ENCODE assay signal across 1 cellular context in the genomic region with DNA sequence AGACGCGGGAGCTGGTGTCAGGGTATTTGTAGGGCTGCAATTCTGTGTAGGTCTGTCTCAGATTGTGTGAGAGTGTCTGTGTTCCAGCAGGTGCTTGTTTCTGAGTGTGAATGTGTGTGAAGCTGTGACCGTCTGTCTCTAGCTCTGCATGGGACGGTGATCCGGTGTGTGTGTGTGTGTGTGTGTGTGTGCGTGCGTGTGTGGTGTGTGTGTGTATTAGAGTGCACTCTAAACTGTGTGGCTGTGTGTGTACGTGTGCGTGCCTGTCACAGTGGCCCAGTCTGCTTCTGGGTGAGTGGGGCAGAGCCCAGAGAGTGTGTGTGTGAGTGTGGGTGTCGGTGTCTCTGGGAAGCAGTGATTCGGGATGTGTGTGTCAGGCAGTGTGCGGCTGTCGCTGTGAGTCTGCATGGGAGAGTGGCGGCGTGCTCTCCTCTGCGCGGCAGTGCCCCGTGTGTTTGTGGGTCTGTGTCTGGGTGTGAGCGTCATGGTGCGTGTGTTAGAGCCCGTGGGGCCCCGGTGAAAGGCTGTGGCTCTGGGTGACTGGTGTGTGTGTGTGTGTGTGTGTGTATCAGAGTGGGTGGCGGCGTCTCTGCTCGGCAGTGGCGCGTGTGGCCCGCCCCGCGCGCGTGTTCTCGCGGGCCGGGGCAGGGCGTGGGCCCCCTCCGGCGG.
TF ChIP-seq lines count a peak whose summit lies in the region.

No MANE protein-coding gene starts in this region.

TF ChIP-seq in HEK293, 187 proteins besides CTCF, POLR2A, EP300 and RAD21 (continued from another document and continues in another):
- TF ChIP-seq, protein P1, sequence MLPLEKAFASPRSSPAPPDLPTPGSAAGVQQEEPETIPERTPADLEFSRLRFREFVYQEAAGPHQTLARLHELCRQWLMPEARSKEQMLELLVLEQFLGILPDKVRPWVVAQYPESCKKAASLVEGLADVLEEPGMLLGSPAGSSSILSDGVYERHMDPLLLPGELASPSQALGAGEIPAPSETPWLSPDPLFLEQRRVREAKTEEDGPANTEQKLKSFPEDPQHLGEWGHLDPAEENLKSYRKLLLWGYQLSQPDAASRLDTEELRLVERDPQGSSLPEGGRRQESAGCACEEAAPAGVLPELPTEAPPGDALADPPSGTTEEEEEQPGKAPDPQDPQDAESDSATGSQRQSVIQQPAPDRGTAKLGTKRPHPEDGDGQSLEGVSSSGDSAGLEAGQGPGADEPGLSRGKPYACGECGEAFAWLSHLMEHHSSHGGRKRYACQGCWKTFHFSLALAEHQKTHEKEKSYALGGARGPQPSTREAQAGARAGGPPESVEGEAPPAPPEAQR (tag by site-specific recombination; IDR thresholded peaks at IDR 0.05) = no peak
- peak; percentile 86; the same call in 1 of the 2 replicates for TF ChIP-seq ZBTB7A (tag by site-specific recombination; IDR thresholded peaks at IDR 0.05; ENCODE audit: low read depth)
- no peak for TF ChIP-seq ZSCAN30 (tag by site-specific recombination; IDR thresholded peaks at IDR 0.05)
- no peak for TF ChIP-seq ZNF645 (tag by site-specific recombination; IDR thresholded peaks at IDR 0.05)
- peak; percentile 61; the same call in 1 of the 2 replicates for TF ChIP-seq ZFP69B (tag by site-specific recombination; IDR thresholded peaks at IDR 0.05)
- no peak for TF ChIP-seq OSR2 (tag by site-specific recombination; IDR thresholded peaks at IDR 0.05)
- no peak; the same call in 1 of the 2 replicates for TF ChIP-seq RBAK (tag by site-specific recombination; IDR thresholded peaks at IDR 0.05)
- 0 out of 2 replicates have a peak, but pooled peaks have one; percentile 48 for TF ChIP-seq ZNF391 (tag by site-specific recombination; IDR thresholded peaks at IDR 0.05; ENCODE audit: borderline replicate concordance, low read depth)
- TF ChIP-seq, protein P2, sequence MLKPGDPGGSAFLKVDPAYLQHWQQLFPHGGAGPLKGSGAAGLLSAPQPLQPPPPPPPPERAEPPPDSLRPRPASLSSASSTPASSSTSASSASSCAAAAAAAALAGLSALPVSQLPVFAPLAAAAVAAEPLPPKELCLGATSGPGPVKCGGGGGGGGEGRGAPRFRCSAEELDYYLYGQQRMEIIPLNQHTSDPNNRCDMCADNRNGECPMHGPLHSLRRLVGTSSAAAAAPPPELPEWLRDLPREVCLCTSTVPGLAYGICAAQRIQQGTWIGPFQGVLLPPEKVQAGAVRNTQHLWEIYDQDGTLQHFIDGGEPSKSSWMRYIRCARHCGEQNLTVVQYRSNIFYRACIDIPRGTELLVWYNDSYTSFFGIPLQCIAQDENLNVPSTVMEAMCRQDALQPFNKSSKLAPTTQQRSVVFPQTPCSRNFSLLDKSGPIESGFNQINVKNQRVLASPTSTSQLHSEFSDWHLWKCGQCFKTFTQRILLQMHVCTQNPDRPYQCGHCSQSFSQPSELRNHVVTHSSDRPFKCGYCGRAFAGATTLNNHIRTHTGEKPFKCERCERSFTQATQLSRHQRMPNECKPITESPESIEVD (tag by site-specific recombination; IDR thresholded peaks at IDR 0.05) = no peak
- TF ChIP-seq, protein P3, sequence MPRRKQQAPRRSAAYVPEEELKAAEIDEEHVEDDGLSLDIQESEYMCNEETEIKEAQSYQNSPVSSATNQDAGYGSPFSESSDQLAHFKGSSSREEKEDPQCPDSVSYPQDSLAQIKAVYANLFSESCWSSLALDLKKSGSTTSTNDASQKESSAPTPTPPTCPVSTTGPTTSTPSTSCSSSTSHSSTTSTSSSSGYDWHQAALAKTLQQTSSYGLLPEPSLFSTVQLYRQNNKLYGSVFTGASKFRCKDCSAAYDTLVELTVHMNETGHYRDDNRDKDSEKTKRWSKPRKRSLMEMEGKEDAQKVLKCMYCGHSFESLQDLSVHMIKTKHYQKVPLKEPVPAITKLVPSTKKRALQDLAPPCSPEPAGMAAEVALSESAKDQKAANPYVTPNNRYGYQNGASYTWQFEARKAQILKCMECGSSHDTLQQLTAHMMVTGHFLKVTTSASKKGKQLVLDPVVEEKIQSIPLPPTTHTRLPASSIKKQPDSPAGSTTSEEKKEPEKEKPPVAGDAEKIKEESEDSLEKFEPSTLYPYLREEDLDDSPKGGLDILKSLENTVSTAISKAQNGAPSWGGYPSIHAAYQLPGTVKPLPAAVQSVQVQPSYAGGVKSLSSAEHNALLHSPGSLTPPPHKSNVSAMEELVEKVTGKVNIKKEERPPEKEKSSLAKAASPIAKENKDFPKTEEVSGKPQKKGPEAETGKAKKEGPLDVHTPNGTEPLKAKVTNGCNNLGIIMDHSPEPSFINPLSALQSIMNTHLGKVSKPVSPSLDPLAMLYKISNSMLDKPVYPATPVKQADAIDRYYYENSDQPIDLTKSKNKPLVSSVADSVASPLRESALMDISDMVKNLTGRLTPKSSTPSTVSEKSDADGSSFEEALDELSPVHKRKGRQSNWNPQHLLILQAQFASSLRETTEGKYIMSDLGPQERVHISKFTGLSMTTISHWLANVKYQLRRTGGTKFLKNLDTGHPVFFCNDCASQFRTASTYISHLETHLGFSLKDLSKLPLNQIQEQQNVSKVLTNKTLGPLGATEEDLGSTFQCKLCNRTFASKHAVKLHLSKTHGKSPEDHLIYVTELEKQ (tag by site-specific recombination; IDR thresholded peaks at IDR 0.05; ENCODE audit: borderline replicate concordance) = no peak; the same call in 1 of the 2 replicates
- TF ChIP-seq ZNF510 (tag by site-specific recombination; IDR thresholded peaks at IDR 0.05; ENCODE audit: insufficient replicate concordance) = no peak
- TF ChIP-seq ZBTB20 (tag by site-specific recombination; IDR thresholded peaks at IDR 0.05) = peak; percentile 88
- TF ChIP-seq TRIM28 (IDR thresholded peaks at IDR 0.05; ENCODE audit: borderline replicate concordance, low read length) = no peak
- TF ChIP-seq ELK4 (IDR thresholded peaks at IDR 0.05; ENCODE audit: borderline replicate concordance, low read depth, low read length) = no peak
- TF ChIP-seq ZNF132 (tag by site-specific recombination; IDR thresholded peaks at IDR 0.05; ENCODE audit: borderline replicate concordance) = no peak
- TF ChIP-seq ZNF426 (tag by site-specific recombination; IDR thresholded peaks at IDR 0.05) = no peak
- TF ChIP-seq BCL6B (tag by site-specific recombination; IDR thresholded peaks at IDR 0.05) = no peak
- TF ChIP-seq, protein P4, sequence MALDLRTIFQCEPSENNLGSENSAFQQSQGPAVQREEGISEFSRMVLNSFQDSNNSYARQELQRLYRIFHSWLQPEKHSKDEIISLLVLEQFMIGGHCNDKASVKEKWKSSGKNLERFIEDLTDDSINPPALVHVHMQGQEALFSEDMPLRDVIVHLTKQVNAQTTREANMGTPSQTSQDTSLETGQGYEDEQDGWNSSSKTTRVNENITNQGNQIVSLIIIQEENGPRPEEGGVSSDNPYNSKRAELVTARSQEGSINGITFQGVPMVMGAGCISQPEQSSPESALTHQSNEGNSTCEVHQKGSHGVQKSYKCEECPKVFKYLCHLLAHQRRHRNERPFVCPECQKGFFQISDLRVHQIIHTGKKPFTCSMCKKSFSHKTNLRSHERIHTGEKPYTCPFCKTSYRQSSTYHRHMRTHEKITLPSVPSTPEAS (tag by site-specific recombination; IDR thresholded peaks at IDR 0.05) = peak; percentile 96
- peak; percentile 97 for TF ChIP-seq ZNF777 (tag by site-specific recombination; IDR thresholded peaks at IDR 0.05; ENCODE audit: borderline replicate concordance)
- TF ChIP-seq, protein P5, sequence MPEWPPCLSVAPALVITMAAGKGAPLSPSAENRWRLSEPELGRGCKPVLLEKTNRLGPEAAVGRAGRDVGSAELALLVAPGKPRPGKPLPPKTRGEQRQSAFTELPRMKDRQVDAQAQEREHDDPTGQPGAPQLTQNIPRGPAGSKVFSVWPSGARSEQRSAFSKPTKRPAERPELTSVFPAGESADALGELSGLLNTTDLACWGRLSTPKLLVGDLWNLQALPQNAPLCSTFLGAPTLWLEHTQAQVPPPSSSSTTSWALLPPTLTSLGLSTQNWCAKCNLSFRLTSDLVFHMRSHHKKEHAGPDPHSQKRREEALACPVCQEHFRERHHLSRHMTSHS (tag by site-specific recombination; IDR thresholded peaks at IDR 0.05) = no peak
- TF ChIP-seq, protein P6, sequence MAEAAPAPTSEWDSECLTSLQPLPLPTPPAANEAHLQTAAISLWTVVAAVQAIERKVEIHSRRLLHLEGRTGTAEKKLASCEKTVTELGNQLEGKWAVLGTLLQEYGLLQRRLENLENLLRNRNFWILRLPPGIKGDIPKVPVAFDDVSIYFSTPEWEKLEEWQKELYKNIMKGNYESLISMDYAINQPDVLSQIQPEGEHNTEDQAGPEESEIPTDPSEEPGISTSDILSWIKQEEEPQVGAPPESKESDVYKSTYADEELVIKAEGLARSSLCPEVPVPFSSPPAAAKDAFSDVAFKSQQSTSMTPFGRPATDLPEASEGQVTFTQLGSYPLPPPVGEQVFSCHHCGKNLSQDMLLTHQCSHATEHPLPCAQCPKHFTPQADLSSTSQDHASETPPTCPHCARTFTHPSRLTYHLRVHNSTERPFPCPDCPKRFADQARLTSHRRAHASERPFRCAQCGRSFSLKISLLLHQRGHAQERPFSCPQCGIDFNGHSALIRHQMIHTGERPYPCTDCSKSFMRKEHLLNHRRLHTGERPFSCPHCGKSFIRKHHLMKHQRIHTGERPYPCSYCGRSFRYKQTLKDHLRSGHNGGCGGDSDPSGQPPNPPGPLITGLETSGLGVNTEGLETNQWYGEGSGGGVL (tag by site-specific recombination; IDR thresholded peaks at IDR 0.05) = peak; percentile 54
- TF ChIP-seq, protein P7, sequence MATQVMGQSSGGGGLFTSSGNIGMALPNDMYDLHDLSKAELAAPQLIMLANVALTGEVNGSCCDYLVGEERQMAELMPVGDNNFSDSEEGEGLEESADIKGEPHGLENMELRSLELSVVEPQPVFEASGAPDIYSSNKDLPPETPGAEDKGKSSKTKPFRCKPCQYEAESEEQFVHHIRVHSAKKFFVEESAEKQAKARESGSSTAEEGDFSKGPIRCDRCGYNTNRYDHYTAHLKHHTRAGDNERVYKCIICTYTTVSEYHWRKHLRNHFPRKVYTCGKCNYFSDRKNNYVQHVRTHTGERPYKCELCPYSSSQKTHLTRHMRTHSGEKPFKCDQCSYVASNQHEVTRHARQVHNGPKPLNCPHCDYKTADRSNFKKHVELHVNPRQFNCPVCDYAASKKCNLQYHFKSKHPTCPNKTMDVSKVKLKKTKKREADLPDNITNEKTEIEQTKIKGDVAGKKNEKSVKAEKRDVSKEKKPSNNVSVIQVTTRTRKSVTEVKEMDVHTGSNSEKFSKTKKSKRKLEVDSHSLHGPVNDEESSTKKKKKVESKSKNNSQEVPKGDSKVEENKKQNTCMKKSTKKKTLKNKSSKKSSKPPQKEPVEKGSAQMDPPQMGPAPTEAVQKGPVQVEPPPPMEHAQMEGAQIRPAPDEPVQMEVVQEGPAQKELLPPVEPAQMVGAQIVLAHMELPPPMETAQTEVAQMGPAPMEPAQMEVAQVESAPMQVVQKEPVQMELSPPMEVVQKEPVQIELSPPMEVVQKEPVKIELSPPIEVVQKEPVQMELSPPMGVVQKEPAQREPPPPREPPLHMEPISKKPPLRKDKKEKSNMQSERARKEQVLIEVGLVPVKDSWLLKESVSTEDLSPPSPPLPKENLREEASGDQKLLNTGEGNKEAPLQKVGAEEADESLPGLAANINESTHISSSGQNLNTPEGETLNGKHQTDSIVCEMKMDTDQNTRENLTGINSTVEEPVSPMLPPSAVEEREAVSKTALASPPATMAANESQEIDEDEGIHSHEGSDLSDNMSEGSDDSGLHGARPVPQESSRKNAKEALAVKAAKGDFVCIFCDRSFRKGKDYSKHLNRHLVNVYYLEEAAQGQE (tag by site-specific recombination; IDR thresholded peaks at IDR 0.05) = no peak
- peak; percentile 87 for TF ChIP-seq ZNF335 (tag by site-specific recombination; conservative IDR thresholded peaks at IDR 0.05)
- peak; percentile 38 for TF ChIP-seq ZNF133 (tag by site-specific recombination; IDR thresholded peaks at IDR 0.05)
- TF ChIP-seq ZNF37A (tag by site-specific recombination; IDR thresholded peaks at IDR 0.05) = no peak
- no peak for TF ChIP-seq FEZF1 (tag by site-specific recombination; IDR thresholded peaks at IDR 0.05)
- 0 out of 2 replicates have a peak, but pooled peaks have one; percentile 49 for TF ChIP-seq ZNF571 (tag by site-specific recombination; IDR thresholded peaks at IDR 0.05)
- TF ChIP-seq, protein P8, sequence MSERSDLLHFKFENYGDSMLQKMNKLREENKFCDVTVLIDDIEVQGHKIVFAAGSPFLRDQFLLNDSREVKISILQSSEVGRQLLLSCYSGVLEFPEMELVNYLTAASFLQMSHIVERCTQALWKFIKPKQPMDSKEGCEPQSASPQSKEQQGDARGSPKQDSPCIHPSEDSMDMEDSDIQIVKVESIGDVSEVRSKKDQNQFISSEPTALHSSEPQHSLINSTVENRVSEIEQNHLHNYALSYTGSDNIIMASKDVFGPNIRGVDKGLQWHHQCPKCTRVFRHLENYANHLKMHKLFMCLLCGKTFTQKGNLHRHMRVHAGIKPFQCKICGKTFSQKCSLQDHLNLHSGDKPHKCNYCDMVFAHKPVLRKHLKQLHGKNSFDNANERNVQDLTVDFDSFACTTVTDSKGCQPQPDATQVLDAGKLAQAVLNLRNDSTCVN (tag by site-specific recombination; optimal IDR thresholded peaks at IDR 0.05) = peak; percentile 69
